In genomic region chr4:118278473-118279274, GRCh38 we compare ENCODE assay signal across 8 cellular contexts.
DNase-seq lines count a peak whose midpoint lies in the region; ATAC-seq and TF ChIP-seq lines count a peak whose summit lies in the region.

No MANE protein-coding gene starts in this region.

- no peaks in the 10 kb centered on the region for H3K9me3 ChIP-seq in SU-DHL-6 (ENCODE audit: insufficient read depth, low read length)
- H3K9me3 ChIP-seq in cardiac muscle cell (ENCODE audit: low read depth), result no peaks in the 10 kb centered on the region
- H3K9me3 ChIP-seq in parathyroid adenoma (ENCODE audit: control insufficient read depth, low read length), result no peaks in the 10 kb centered on the region
- H3K9me3 ChIP-seq in transverse colon, result no peaks in the 10 kb centered on the region

- peak; percentile 86 for ATAC-seq in HG02763 (IDR thresholded peaks at IDR 0.05; ENCODE audit: unreplicated experiment)
- peak; percentile 92 for ATAC-seq in activated naive CD8-positive, alpha-beta T cell treated with anti-CD3 and anti-CD28 coated beads, Interleukin-2, amount 50 U/mL, for 24 hours

- H3K4me3 Mint-ChIP-seq in activated naive CD8-positive, alpha-beta T cell treated with anti-CD3 and anti-CD28 coated beads, Interleukin-2, amount 50 U/mL, for 24 hours, result peak overlapping the region; percentile 98

- no peaks in the 10 kb centered on the region for H3K9me2 ChIP-seq in SU-DHL-6 (replicated peaks; ENCODE audit: insufficient read depth, low read length)

- WGBS in transverse colon (ENCODE audit: low coverage in 1 of 2), 2 donors, result 2% methylated on average over 53 of the region's 56 CpGs; no CpG with 5 or more reads in 1 of the 2 donors

- no peak overlapping the region for H2AFZ ChIP-seq in SU-DHL-6 (ENCODE audit: low read depth, low read length, severe bottlenecking)
- H2AFZ ChIP-seq in parathyroid adenoma, result peak overlapping the region; percentile 89

- no peaks in the 10 kb centered on the region for H3K9me3 Mint-ChIP-seq in activated naive CD8-positive, alpha-beta T cell treated with anti-CD3 and anti-CD28 coated beads, Interleukin-2, amount 50 U/mL, for 24 hours

- intact Hi-C loops in transverse colon (cut with DNase I; ENCODE audit: low total_unique reads), result no loop called here

- H3K79me2 ChIP-seq in SU-DHL-6 (ENCODE audit: insufficient read depth, low read length), result peaks cover 12% of the 10 kb centered on the region
- H3K79me2 ChIP-seq in parathyroid adenoma, result no peaks in the 10 kb centered on the region

- peak overlapping the region; percentile 100 for H3K27ac Mint-ChIP-seq in activated naive CD8-positive, alpha-beta T cell treated with anti-CD3 and anti-CD28 coated beads, Interleukin-2, amount 50 U/mL, for 24 hours

- peak; percentile 99 for TF ChIP-seq POLR2A in transverse colon (IDR thresholded peaks at IDR 0.05)

- peak overlapping the region; percentile 97 for H3K9ac ChIP-seq in SU-DHL-6 (ENCODE audit: low read length)
- H3K9ac ChIP-seq in parathyroid adenoma, result no peak overlapping the region

- H4K20me1 ChIP-seq in SU-DHL-6 (ENCODE audit: low read depth, low read length), result no peaks in the 10 kb centered on the region

- H3F3A ChIP-seq in SU-DHL-6 (ENCODE audit: insufficient read depth), result peaks cover 48% of the 10 kb centered on the region

- DNase-seq in NCI-H1417 (lab: John Stamatoyannopoulos, UW), result peak; percentile 89 to 98 (median 96)
- DNase-seq in activated naive CD8-positive, alpha-beta T cell treated with anti-CD3 and anti-CD28 coated beads, Interleukin-2, amount 50 U/mL, for 24 hours, result peak; percentile 97
- peak; percentile 95 to 96 for DNase-seq in cardiac muscle cell (ENCODE audit: low read depth in 1 of 2, low spot score in 1 of 2)
- DNase-seq in transverse colon, result peak; percentile 98

- H3K4me1 ChIP-seq in cardiac muscle cell (ENCODE audit: low read depth), result no peaks in the 10 kb centered on the region
- peaks cover 2% of the 10 kb centered on the region for H3K4me1 ChIP-seq in parathyroid adenoma
- H3K4me1 ChIP-seq in transverse colon, result peaks cover 12 to 37% (median 27%) of the 10 kb centered on the region in 4 donors

- peaks cover 49% of the 10 kb centered on the region for H3K4me1 Mint-ChIP-seq in activated naive CD8-positive, alpha-beta T cell treated with anti-CD3 and anti-CD28 coated beads, Interleukin-2, amount 50 U/mL, for 24 hours

- TF ChIP-seq CTCF in GM12875 (IDR thresholded peaks at IDR 0.05; ENCODE audit: borderline replicate concordance, insufficient read depth, low read depth, low read length), result no peak
- no peak for TF ChIP-seq CTCF in SU-DHL-6 (IDR thresholded peaks at IDR 0.05; ENCODE audit: insufficient read depth, low read length, poor library complexity, severe bottlenecking)
- no peak for TF ChIP-seq CTCF in cardiac muscle cell (IDR thresholded peaks at IDR 0.05; ENCODE audit: low read depth, low read length)
- no peak for TF ChIP-seq CTCF in parathyroid adenoma (IDR thresholded peaks at IDR 0.05)
- TF ChIP-seq CTCF in transverse colon (IDR thresholded peaks at IDR 0.05), result no peak

- H3K4me2 ChIP-seq in SU-DHL-6 (ENCODE audit: low read depth, low read length, poor library complexity, severe bottlenecking) (peak overlapping the region; percentile 94), parathyroid adenoma (ENCODE audit: low read length) (peak overlapping the region; percentile 94)

- H3K4me3 ChIP-seq in GM12875 (ENCODE audit: low read depth, low read length) (peak overlapping the region; percentile 69), SU-DHL-6 (ENCODE audit: insufficient read depth, low read length, poor library complexity, severe bottlenecking) (peak overlapping the region; percentile 94), cardiac muscle cell (peak overlapping the region; percentile 70), parathyroid adenoma (ENCODE audit: low read depth, low read length) (peak overlapping the region; percentile 95), transverse colon (peak overlapping the region; percentile 55 to 72 (median 64))

- H3K36me3 Mint-ChIP-seq in activated naive CD8-positive, alpha-beta T cell treated with anti-CD3 and anti-CD28 coated beads, Interleukin-2, amount 50 U/mL, for 24 hours (ENCODE audit: low read depth), result peaks cover 41% of the 10 kb centered on the region

- H3K27me3 ChIP-seq in SU-DHL-6 (ENCODE audit: low read length) (no peaks in the 10 kb centered on the region), cardiac muscle cell (no peaks in the 10 kb centered on the region), parathyroid adenoma (ENCODE audit: control insufficient read depth, insufficient read depth, low read length) (no peaks in the 10 kb centered on the region), transverse colon (no peaks in the 10 kb centered on the region)

- H3K27me3 Mint-ChIP-seq in activated naive CD8-positive, alpha-beta T cell treated with anti-CD3 and anti-CD28 coated beads, Interleukin-2, amount 50 U/mL, for 24 hours, result peaks cover 4% of the 10 kb centered on the region

- in situ Hi-C loops in transverse colon (cut with MboI; ENCODE audit: low pct_ligation_motif_present in 1 of 4, low pct_unique_long_range_greater_than_20kb in 1 of 4, low sequenced_read_pairs in 3 of 4), result no loop called here

- H3K36me3 ChIP-seq in SU-DHL-6 (ENCODE audit: low read length) (peaks cover 19% of the 10 kb centered on the region), cardiac muscle cell (no peaks in the 10 kb centered on the region), parathyroid adenoma (ENCODE audit: control insufficient read depth, insufficient read depth, low read length) (no peaks in the 10 kb centered on the region), transverse colon (no peaks in the 10 kb centered on the region)

- TF ChIP-seq EP300 in transverse colon (IDR thresholded peaks at IDR 0.05; ENCODE audit: low read depth), result peak; percentile 4

- peak overlapping the region; percentile 87 for H3K27ac ChIP-seq in SU-DHL-6 (ENCODE audit: low read depth, low read length)
- peak overlapping the region; percentile 63 for H3K27ac ChIP-seq in cardiac muscle cell
- H3K27ac ChIP-seq in parathyroid adenoma, result peak overlapping the region; percentile 71
- H3K27ac ChIP-seq in transverse colon, result peak overlapping the region; percentile 88 to 96 (median 94)

Comparison
In these comparisons a context has a peak if more than half of its experiments do, and no peak if none do; other contexts are left out.
1. Peak in every context shown above with its lines: DNase-seq, ATAC-seq, H3K4me3 ChIP-seq and H3K27ac ChIP-seq.